In the genomic region with DNA sequence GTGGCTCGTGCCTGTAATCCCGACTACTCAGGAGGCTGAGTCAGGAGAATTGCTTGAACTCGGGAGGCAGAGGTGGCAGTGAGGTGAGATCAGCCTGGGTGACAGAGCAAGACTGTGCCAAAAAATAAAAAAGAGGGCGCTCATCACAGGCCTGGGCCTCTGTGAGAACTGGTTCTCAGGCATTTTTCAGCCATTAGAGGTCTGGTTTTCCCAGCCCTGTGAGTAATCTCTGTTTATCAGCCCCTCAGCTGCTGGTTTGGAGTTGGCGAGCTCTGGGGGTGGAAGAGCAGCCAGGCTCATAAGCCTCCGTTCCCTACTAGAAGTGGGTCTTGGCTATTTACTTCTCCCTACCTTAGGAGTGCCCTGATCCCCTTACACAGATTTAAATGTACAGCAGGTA, we compare ENCODE assay signal across 22 cellular contexts. TPM values are rescaled to one million over a fixed set of nuclear protein-coding genes. Genes with fewer than 3 reads are reported as not detected.
DNase-seq lines count a peak whose midpoint lies in the region; ATAC-seq and TF ChIP-seq lines count a peak whose summit lies in the region.
"Had no signal": no experiment of that assay in that cellular context is flagged by ENCODE, and none has a peak within 500 bp of the region (broad histone marks: within the 10 kb centered on the region; RNA-seq: fewer than 3 reads in every experiment).

No MANE protein-coding gene starts in this region.

- no peak overlapping the region for H2AK9ac ChIP-seq in IMR-90 (replicated peaks; ENCODE audit: low read depth, low read length, poor library complexity)

- H3K4me3 ChIP-seq in IMR-90 (ENCODE audit: insufficient read depth, low read depth, low read length) (no peak overlapping the region), coronary artery (no peak overlapping the region), mesenchymal stem cell (ENCODE audit: insufficient read depth in 1 of 2, low read depth in 1 of 2, low read length in 2 of 2) (no peak overlapping the region)
- H3K4me3 ChIP-seq: heart right ventricle, tibial nerve had no signal

- H3K9me1 ChIP-seq in IMR-90 (ENCODE audit: insufficient read depth, low read length) = peaks cover 3% of the 10 kb centered on the region; the same call in 1 of the 2 replicates

- no TSS peak for BruUV-seq in IMR-90 (replicated peaks; lab: Mats Ljungman, UMichigan)

- H4K8ac ChIP-seq in IMR-90 (ENCODE audit: low read depth in 2 of 2, low read length in 2 of 2) (no peak overlapping the region), mesenchymal stem cell (ENCODE audit: low read length) (no peak overlapping the region)

- H2BK120ac ChIP-seq in IMR-90 (ENCODE audit: low read depth, low read length) = no peak overlapping the region
- no peak overlapping the region for H2BK120ac ChIP-seq in mesenchymal stem cell (ENCODE audit: low read depth, low read length)

- H3K27me3 ChIP-seq in IMR-90 (ENCODE audit: control insufficient read depth, insufficient read depth, low read length) = peaks cover 2% of the 10 kb centered on the region
- peaks cover 0 to 15% of the 10 kb centered on the region in 2 experiments for H3K27me3 ChIP-seq in mesenchymal stem cell (ENCODE audit: control insufficient read depth in 1 of 2, insufficient read depth in 1 of 2, low read length in 2 of 2)

- H3K36me3 ChIP-seq in IMR-90 (ENCODE audit: control insufficient read depth, insufficient read depth, low read length) (no peaks in the 10 kb centered on the region), mesenchymal stem cell (ENCODE audit: control insufficient read depth in 1 of 2, insufficient read depth in 2 of 2, low read depth in 1 of 2, low read length in 2 of 2) (no peaks in the 10 kb centered on the region)
- H3K36me3 ChIP-seq: heart right ventricle, tibial nerve had no signal

- H2BK5ac ChIP-seq in IMR-90 (ENCODE audit: low read depth, low read length, poor library complexity, severe bottlenecking) (no peak overlapping the region), mesenchymal stem cell (ENCODE audit: low read depth, low read length, poor library complexity, severe bottlenecking) (no peak overlapping the region)

- H3K14ac ChIP-seq in IMR-90 (replicated peaks; ENCODE audit: low read depth, low read length) = no peak overlapping the region
- H3K14ac ChIP-seq in mesenchymal stem cell (ENCODE audit: low read length in 2 of 2) = no peak overlapping the region

- H3K9ac ChIP-seq in IMR-90 (ENCODE audit: low read depth, low read length) (no peak overlapping the region), mesenchymal stem cell (ENCODE audit: low read length) (no peak overlapping the region)

- no peak overlapping the region for H2BK20ac ChIP-seq in IMR-90 (ENCODE audit: low read depth, low read length)

- H2AK5ac ChIP-seq in IMR-90 (ENCODE audit: low read depth, low read length) = no peak overlapping the region
- H2AK5ac ChIP-seq in mesenchymal stem cell (ENCODE audit: low read length, severe bottlenecking) = no peak overlapping the region

- H3K4me2 ChIP-seq in IMR-90 (ENCODE audit: low read depth, low read length) = no peak overlapping the region
- H3K4me2 ChIP-seq in mesenchymal stem cell (ENCODE audit: low read length, poor library complexity, severe bottlenecking) = no peak overlapping the region

- no peak overlapping the region for H3K23ac ChIP-seq in IMR-90 (ENCODE audit: low read depth, low read length)
- H3K23ac ChIP-seq in mesenchymal stem cell (ENCODE audit: low read length in 2 of 2) = no peak overlapping the region

- H3K27ac ChIP-seq in IMR-90 (ENCODE audit: insufficient read depth, low read length) (no peak overlapping the region), coronary artery (no peak overlapping the region), mesenchymal stem cell (ENCODE audit: low read length, poor library complexity, severe bottlenecking) (no peak overlapping the region)
- H3K27ac ChIP-seq: heart right ventricle, tibial nerve had no signal

- no peaks in the 10 kb centered on the region for H3K9me3 ChIP-seq in IMR-90 (ENCODE audit: control insufficient read depth, insufficient read depth, low read length)
- no peaks in the 10 kb centered on the region for H3K9me3 ChIP-seq in mesenchymal stem cell (ENCODE audit: control insufficient read depth, low read length)
- H3K9me3 ChIP-seq: heart right ventricle, tibial nerve had no signal

- H4K20me1 ChIP-seq in IMR-90 (ENCODE audit: insufficient read depth, low read length) = no peaks in the 10 kb centered on the region

- POLR2A ChIA-PET in IMR-90 (lab: Charles Lee; ENCODE audit: unreplicated experiment) = no interaction called here

- no peak overlapping the region for H4K5ac ChIP-seq in IMR-90 (ENCODE audit: low read depth, low read length)

- H2BK15ac ChIP-seq in IMR-90 (ENCODE audit: low read depth, low read length) = no peak overlapping the region
- no peak overlapping the region for H2BK15ac ChIP-seq in mesenchymal stem cell (ENCODE audit: low read depth, poor library complexity, severe bottlenecking)

- H3K56ac ChIP-seq in IMR-90 (ENCODE audit: extremely low read depth, insufficient read depth, low read length) = no peak overlapping the region

- H3K4me1 ChIP-seq in IMR-90 (ENCODE audit: control insufficient read depth, insufficient read depth, low read length) (no peaks in the 10 kb centered on the region), mesenchymal stem cell (ENCODE audit: control insufficient read depth, insufficient read depth, low read depth, low read length) (no peaks in the 10 kb centered on the region)
- H3K4me1 ChIP-seq: heart right ventricle, tibial nerve had no signal

- H2AFZ ChIP-seq in IMR-90 (replicated peaks; ENCODE audit: low read length, poor library complexity) (no peak overlapping the region), mesenchymal stem cell (ENCODE audit: low read depth, low read length) (no peak overlapping the region)

- CTCF ChIA-PET in IMR-90 (lab: Yijun Ruan, JAX) = interaction anchor here (1.9 kb wide), 1 partner anchor 11 kb away, joined by 6 read pairs; no protein-coding TSS in a partner anchor

- DNase-seq in AG20443 (ENCODE audit: low spot score) (peak; percentile 30), IMR-90 (peak; percentile 84), coronary artery (ENCODE audit: low spot score) (peak; percentile 16), mesenchymal stem cell (peak; percentile 24), superior temporal gyrus (ENCODE audit: extremely low spot score) (no peak), hypothalamus (lab: John Stamatoyannopoulos, UW) (no peak)
- no peak for DNase-seq in stimulated activated CD8-positive, alpha-beta memory T cell treated with anti-CD3 and anti-CD28 coated beads, Interleukin-4, amount 100 ng/mL, for 48 hours
- DNase-seq: activated CD4-positive, alpha-beta T cell treated with anti-CD3 and anti-CD28 coated beads for 36 hours; activated CD8-positive, alpha-beta T cell treated with anti-CD3 and anti-CD28 coated beads, Interleukin-2, amount 10 ng/mL, durations not matched to agents 7 days and 5 days; activated T-cell treated with anti-CD3 and anti-CD28 coated beads for 4 hours; HCEC 1CT; heart right ventricle; KG1; NCI-H1436; NCI-H2081 treated with DMSO at 0.1 percent for 48 hours; NCI-H446 treated with DMSO at 0.1 percent for 48 hours; T-helper 2 cell had no signal

- TF ChIP-seq CTCF in IMR-90 (conservative IDR thresholded peaks at IDR 0.05; ENCODE audit: low read depth, low read length) (no peak), coronary artery (IDR thresholded peaks at IDR 0.05) (no peak)

- WGBS in IMR-90 (ENCODE audit: extremely low coverage in 2 of 2, insufficient read length in 1 of 2), 2 experiments = 65% methylated on average over 2 of the region's 6 CpGs; no CpG with 5 or more reads in 1 of the 2 experiments
- WGBS in mesenchymal stem cell = 87% methylated on average over 6 of the region's 6 CpGs

- no peaks in the 10 kb centered on the region for H3K79me1 ChIP-seq in IMR-90 (ENCODE audit: low read depth in 1 of 2, low read length in 2 of 2)
- no peaks in the 10 kb centered on the region for H3K79me1 ChIP-seq in mesenchymal stem cell (replicated peaks; ENCODE audit: low read length, poor library complexity, severe bottlenecking)

- no peak overlapping the region for H3K4ac ChIP-seq in IMR-90 (ENCODE audit: low read depth, low read length)
- H3K4ac ChIP-seq in mesenchymal stem cell (ENCODE audit: low read depth in 1 of 2, low read length in 2 of 2) = no peak overlapping the region

- H4K91ac ChIP-seq in IMR-90 (ENCODE audit: insufficient read depth, low read depth, low read length) = no peak overlapping the region
- no peak overlapping the region for H4K91ac ChIP-seq in mesenchymal stem cell (ENCODE audit: low read length)

- no peak for TF ChIP-seq RAD21 in IMR-90 (IDR thresholded peaks at IDR 0.05; ENCODE audit: low read length)

- dilution Hi-C loops in IMR-90 (cut with HindIII; ENCODE audit: low sequenced_read_pairs, unreplicated experiment) = no loop called here

- H2BK12ac ChIP-seq in mesenchymal stem cell (ENCODE audit: low read length in 2 of 2) = no peak overlapping the region

- TF ChIP-seq POLR2A in IMR-90 (IDR thresholded peaks at IDR 0.05; ENCODE audit: low read depth, low read length) = no peak

- intact Hi-C loops in IMR-90 (cut with micrococcal nuclease) = loop anchor here (2.0 kb wide), 1 partner anchor 44 kb away; no protein-coding TSS in a partner anchor

- ATAC-seq in IMR-90 (ENCODE audit: low read depth) (peak; percentile 76), HG03378 (IDR thresholded peaks at IDR 0.05; ENCODE audit: unreplicated experiment) (no peak)
- ATAC-seq: activated CD4-positive, alpha-beta T cell treated with anti-CD3 and anti-CD28 coated beads for 36 hours; activated CD8-positive, alpha-beta T cell treated with anti-CD3 and anti-CD28 coated beads, Interleukin-2, amount 10 ng/mL, durations not matched to agents 7 days and 5 days; activated naive CD4-positive, alpha-beta T cell treated with anti-CD3 and anti-CD28 coated beads, Interleukin-2, amount 50 U/mL, for 72 hours; heart right ventricle had no signal

- H3K18ac ChIP-seq in IMR-90 (ENCODE audit: low read depth, low read length) (no peak overlapping the region), mesenchymal stem cell (ENCODE audit: low read depth in 1 of 2, low read length in 2 of 2) (no peak overlapping the region)

- in situ Hi-C loops in IMR-90 (cut with MboI; ENCODE audit: low sequenced_read_pairs) = no loop called here

TF ChIP-seq in IMR-90, 13 proteins besides CTCF, POLR2A, EP300 and RAD21 (continues in another document):
- TF ChIP-seq RCOR1 (IDR thresholded peaks at IDR 0.05; ENCODE audit: insufficient replicate concordance, low read length) = no peak

RNA-seq across cellular contexts. Expression of gene CHRNA1, which starts 53.1 kb away (rescaled TPM):
- total RNA-seq in IMR-90 (2012; rRNA removed) = 0.56 and 0.90 TPM in 2 replicates
- polyA plus RNA-seq in IMR-90 (2012; rRNA removed) = 0.75 and 1.2 TPM in 2 replicates
- polyA plus RNA-seq in IMR-90 (2012; cell fraction: cytosol; rRNA removed) = 0.66 and 1.2 TPM in 2 replicates
- 0.76 and 1.5 TPM in 2 replicates for polyA plus RNA-seq in IMR-90 (2012; cell fraction: nucleus; rRNA removed; ENCODE audit: low replicate concordance)
- polyA plus RNA-seq in mesenchymal stem cell (2013, experiment 1 of 2) = 6.4 TPM
- polyA plus RNA-seq in mesenchymal stem cell (2013, experiment 2 of 2) = 6.1 TPM
- total RNA-seq: activated CD4-positive, alpha-beta T cell treated with anti-CD3 and anti-CD28 coated beads for 36 hours; activated CD8-positive, alpha-beta T cell treated with anti-CD3 and anti-CD28 coated beads, Interleukin-2, amount 10 ng/mL, durations not matched to agents 7 days and 5 days; activated naive CD4-positive, alpha-beta T cell treated with anti-CD3 and anti-CD28 coated beads, Interleukin-2, amount 50 U/mL, for 72 hours; cerebellum; progenitor cell of endocrine pancreas; tibial nerve had no signal

Comparison
In these comparisons a context has a peak if more than half of its experiments do, and no peak if none do; other contexts are left out.
1. DNase-seq: peak in AG20443 (single experiment), IMR-90 (single experiment), coronary artery (single experiment) and mesenchymal stem cell (single experiment); none in superior temporal gyrus (single experiment), stimulated activated CD8-positive, alpha-beta memory T cell treated with anti-CD3 and anti-CD28 coated beads, Interleukin-4, amount 100 ng/mL, for 48 hours (single experiment) and hypothalamus (0 of 51).